In genomic region chr4:186643501-186644315, GRCh38 we compare ENCODE assay signal across 12 cellular contexts.
DNase-seq lines count a peak whose midpoint lies in the region; ATAC-seq and TF ChIP-seq lines count a peak whose summit lies in the region.
"Had no signal": no experiment of that assay in that cellular context is flagged by ENCODE, and none has a peak within 500 bp of the region (broad histone marks: within the 10 kb centered on the region; RNA-seq: fewer than 3 reads in every experiment).

No MANE protein-coding gene starts in this region.

- no peaks in the 10 kb centered on the region for H3K36me3 ChIP-seq in mucosa of descending colon (ENCODE audit: low read depth)

- in situ Hi-C loops in G401 (cut with HindIII; ENCODE audit: low sequenced_read_pairs), result no loop called here

- ATAC-seq in mucosa of descending colon, result peak; percentile 86
- ATAC-seq in GM19023 (IDR thresholded peaks at IDR 0.05; ENCODE audit: unreplicated experiment), result no peak
- no peak for ATAC-seq in HG02973 (IDR thresholded peaks at IDR 0.05; ENCODE audit: unreplicated experiment)
- ATAC-seq: activated CD4-positive, CD25-positive, alpha-beta regulatory T cell treated with anti-CD3 and anti-CD28 coated beads, Interleukin-2, amount 50 U/mL, for 24 hours; activated naive CD4-positive, alpha-beta T cell treated with anti-CD3 and anti-CD28 coated beads, Interleukin-2, amount 50 U/mL, for 72 hours had no signal

- DNase-seq in Daoy (ENCODE audit: low read depth) (peak; percentile 7), NCI-H460 (ENCODE audit: extremely low read depth, low read depth) (peak; percentile 20), choroid plexus epithelial cell (ENCODE audit: low read depth) (peak; percentile 83), mucosa of descending colon (no peak), G401 (ENCODE audit: low spot score) (no peak), mucosa of gallbladder (ENCODE audit: low spot score) (no peak)
- DNase-seq: naive B cell; stimulated activated CD4-positive, alpha-beta T cell treated with anti-CD3 and anti-CD28 coated beads, Interleukin-4, amount 100 ng/mL, for 24 hours had no signal

- no peaks in the 10 kb centered on the region for H3K9me3 ChIP-seq in mucosa of descending colon

- intact Hi-C loops in mucosa of descending colon (cut with DNase I, micrococcal nuclease), result no loop called here

- TF ChIP-seq CTCF in choroid plexus epithelial cell (conservative IDR thresholded peaks at IDR 0.05; ENCODE audit: low read depth, low read length) (no peak), mucosa of descending colon (IDR thresholded peaks at IDR 0.05) (no peak)

- H3K4me3 ChIP-seq in choroid plexus epithelial cell (ENCODE audit: low read depth, low read length) (no peak overlapping the region), mucosa of descending colon (no peak overlapping the region)

- peaks cover 8% of the 10 kb centered on the region for H3K4me1 ChIP-seq in mucosa of descending colon (ENCODE audit: low read depth)

Comparison
In these comparisons a context has a peak if more than half of its experiments do, and no peak if none do; other contexts are left out.
1. DNase-seq: peak in Daoy (single experiment), NCI-H460 (single experiment) and choroid plexus epithelial cell (single experiment); none in mucosa of descending colon (0 of 3), G401 (single experiment) and mucosa of gallbladder (single experiment).